In the genomic region with DNA sequence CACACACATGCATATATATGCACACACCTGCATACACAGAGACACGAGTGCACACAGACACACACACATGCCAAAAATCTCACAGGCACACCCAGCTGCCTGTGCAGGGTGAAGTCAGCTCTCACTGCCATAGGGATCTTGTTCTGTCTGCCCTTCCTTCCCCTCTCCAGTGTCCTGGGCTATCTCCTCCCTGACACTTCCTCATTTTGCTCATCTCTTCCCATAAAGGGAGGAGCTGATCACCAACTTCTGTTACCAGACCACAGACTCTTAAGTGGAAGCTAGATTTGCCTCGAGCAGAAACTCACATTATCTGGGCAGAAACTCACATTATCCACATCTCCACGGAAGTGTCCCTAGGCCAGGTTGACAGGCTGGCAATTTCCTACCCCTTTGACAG, we compare ENCODE assay signal across 12 cellular contexts. TPM values are rescaled to one million over a fixed set of nuclear protein-coding genes. Genes with fewer than 3 reads are reported as not detected.
DNase-seq lines count a peak whose midpoint lies in the region; ATAC-seq, FAIRE-seq and TF ChIP-seq lines count a peak whose summit lies in the region.
"Had no signal": no experiment of that assay in that cellular context is flagged by ENCODE, and none has a peak within 500 bp of the region (broad histone marks: within the 10 kb centered on the region; RNA-seq: fewer than 3 reads in every experiment).

No MANE protein-coding gene starts in this region.

- 45 to 51% methylated on average over 3 of the region's 3 CpGs for WGBS in pancreas, 2 donors

- ATAC-seq in pancreas (peak in 3 of 4 donors; percentile 42 to 72 (median 70)), GM21515 (IDR thresholded peaks at IDR 0.05; ENCODE audit: unreplicated experiment) (no peak)
- ATAC-seq: GM23338 had no signal

- H3K36me3 ChIP-seq in CD8-positive, alpha-beta memory T cell (ENCODE audit: insufficient read depth, low read length) = peaks cover 74% of the 10 kb centered on the region
- H3K36me3 ChIP-seq in colonic mucosa (no peaks in the 10 kb centered on the region), pancreas (no peaks in the 10 kb centered on the region), ascending aorta (no peaks in the 10 kb centered on the region)

- DNase-seq in CD8-positive, alpha-beta memory T cell = no peak
- DNase-seq in NOMO-1 treated with DMSO at 0.1 percent for 48 hours (lab: John Stamatoyannopoulos, UW; ENCODE audit: unreplicated experiment) = peak; percentile 84
- no peak for DNase-seq in colonic mucosa
- DNase-seq in pancreas = no peak
- DNase-seq in ascending aorta (ENCODE audit: low spot score in 2 of 2) = no peak
- DNase-seq in NK-92 treated with Interleukin-12 subunit alpha and Interleukin-12 subunit beta, amount 100 ng/mL, for 24 hours (lab: John Stamatoyannopoulos, UW) = no peak
- DNase-seq in NK-92 (lab: John Stamatoyannopoulos, UW; ENCODE audit: unreplicated experiment) = no peak
- DNase-seq: DMS153, NCI-H1694 treated with DMSO at 0.1 percent for 48 hours had no signal

- H3K4me1 Mint-ChIP-seq in CD8-positive, alpha-beta memory T cell = peaks cover 86 to 97% (median 92%) of the 10 kb centered on the region in 3 donors

- H3K36me3 Mint-ChIP-seq in CD8-positive, alpha-beta memory T cell = peaks cover 12 to 94% (median 32%) of the 10 kb centered on the region in 3 donors

- CTCF ChIA-PET in CD8-positive, alpha-beta memory T cell (lab: Charles Lee) = interaction anchor here (0.8 to 6.7 kb wide), 10 partner anchors 7 to 70 kb away, joined by 3 to 182 read pairs (median 37); a partner anchor contains a TSS

- H3K27me3 Mint-ChIP-seq in CD8-positive, alpha-beta memory T cell = peaks cover 0 to 2% of the 10 kb centered on the region in 2 donors

- H3K4me1 ChIP-seq in CD8-positive, alpha-beta memory T cell (ENCODE audit: insufficient read depth, low read length) = peaks cover 89% of the 10 kb centered on the region
- H3K4me1 ChIP-seq in colonic mucosa (no peaks in the 10 kb centered on the region), pancreas (peaks cover 0 to 7% (median 0%) of the 10 kb centered on the region in 3 donors), ascending aorta (peaks cover 0 to 6% of the 10 kb centered on the region in 2 donors)

- no peak overlapping the region for H3K4me3 ChIP-seq in CD8-positive, alpha-beta memory T cell (ENCODE audit: low read length)
- H3K4me3 ChIP-seq in colonic mucosa = no peak overlapping the region
- no peak overlapping the region for H3K4me3 ChIP-seq in pancreas
- H3K4me3 ChIP-seq in ascending aorta = no peak overlapping the region
- H3K4me3 ChIP-seq: GM23338 had no signal

- peak overlapping the region; percentile 62 to 83 (median 79) for H3K4me3 Mint-ChIP-seq in CD8-positive, alpha-beta memory T cell
- H3K4me3 Mint-ChIP-seq: GM23338 had no signal

- FAIRE-seq in pancreas (lab: Jason Lieb, UNC) = no peak

- H3K27ac ChIP-seq in CD8-positive, alpha-beta memory T cell (ENCODE audit: low read depth, low read length) = no peak overlapping the region
- H3K27ac ChIP-seq in colonic mucosa (peak overlapping the region; percentile 25), pancreas (peak overlapping the region in 2 of 4 donors; percentile 25 to 27), ascending aorta (peak overlapping the region in 1 of 2 donors; percentile 29)

- TF ChIP-seq CTCF in colonic mucosa (IDR thresholded peaks at IDR 0.05) = no peak
- TF ChIP-seq CTCF in pancreas (IDR thresholded peaks at IDR 0.05) = no peak
- no peak for TF ChIP-seq CTCF in ascending aorta (IDR thresholded peaks at IDR 0.05)

- H3K9ac ChIP-seq in colonic mucosa (ENCODE audit: low read depth in 2 of 2, low read length in 2 of 2) = peak overlapping the region in 1 of 2 donors; percentile 6

- intact Hi-C loops in colonic mucosa (cut with DNase I) = loop anchor here (5.0 kb wide), 1 partner anchor 148 kb away; no protein-coding TSS in a partner anchor
- intact Hi-C loops in pancreas (cut with DNase I) = no loop called here
- intact Hi-C loops in ascending aorta (cut with DNase I) = loop anchor here (1.0 to 10.0 kb wide), 6 partner anchors 38 to 366 kb away; a partner anchor contains a TSS

- H3K9me3 Mint-ChIP-seq in CD8-positive, alpha-beta memory T cell = no peaks in the 10 kb centered on the region
- H3K9me3 Mint-ChIP-seq: GM23338 had no signal

- POLR2A ChIA-PET in CD8-positive, alpha-beta memory T cell (lab: Charles Lee) = interaction anchor here (0.6 to 1.9 kb wide), 8 partner anchors 10 to 65 kb away, joined by 3 to 10 read pairs (median 6); no protein-coding TSS in a partner anchor

- H3K9me3 ChIP-seq in CD8-positive, alpha-beta memory T cell (ENCODE audit: low read length) = no peaks in the 10 kb centered on the region
- H3K9me3 ChIP-seq in colonic mucosa (no peaks in the 10 kb centered on the region), pancreas (no peaks in the 10 kb centered on the region), ascending aorta (no peaks in the 10 kb centered on the region)

- H3K27ac Mint-ChIP-seq in CD8-positive, alpha-beta memory T cell = peak overlapping the region; percentile 91 to 99 (median 96)
- H3K27ac Mint-ChIP-seq: GM23338 had no signal

- no peaks in the 10 kb centered on the region for H3K27me3 ChIP-seq in CD8-positive, alpha-beta memory T cell (ENCODE audit: insufficient read depth, low read length, poor library complexity, severe bottlenecking)
- no peaks in the 10 kb centered on the region for H3K27me3 ChIP-seq in colonic mucosa
- H3K27me3 ChIP-seq in pancreas = peaks cover 0 to 9% (median 0%) of the 10 kb centered on the region in 4 donors
- no peaks in the 10 kb centered on the region for H3K27me3 ChIP-seq in ascending aorta

RNA-seq across cellular contexts. Expression of a gene that starts 28.7 kb away (rescaled TPM):
- total RNA-seq in CD8-positive, alpha-beta memory T cell = 100 to 1,000 TPM; 219 to 224 TPM
- 288 TPM for polyA plus RNA-seq in CD8-positive, alpha-beta memory T cell
- 10 to 100 TPM in 1 of 2 donors, 1 to 10 TPM in 1; 8.0 to 13.4 TPM for total RNA-seq in colonic mucosa
- total RNA-seq in pancreas = 10 to 100 TPM in 2 of 6 donors, 1 to 10 TPM in 4; 2.0 to 22.0 (median 4.9) TPM
- 1 to 10 TPM; 1.9 to 2.6 TPM for polyA plus RNA-seq in pancreas
- 9.3 TPM for total RNA-seq in ascending aorta

RNA-seq across cellular contexts. Expression of a gene that starts 36.1 kb away (rescaled TPM):
- total RNA-seq in CD8-positive, alpha-beta memory T cell = not detected
- 0.99 TPM for polyA plus RNA-seq in CD8-positive, alpha-beta memory T cell
- total RNA-seq in colonic mucosa (not detected), pancreas (not detected), ascending aorta (not detected)
- under 1 TPM in 1 of 2 donors, not detected in 1; 0.21 TPM for polyA plus RNA-seq in pancreas
- total RNA-seq: T-helper 1 cell treated with Interleukin-12 subunit alpha and Interleukin-12 subunit beta and Interleukin-4 antibody, amounts not matched to agents 30 ng/mL and 1 ng/mL, for 36 hours had no signal

Comparison
In these comparisons a context has a peak if more than half of its experiments do, and no peak if none do; other contexts are left out.
1. RNA of a gene that starts 28.7 kb away (total RNA-seq): 219 to 224 TPM in CD8-positive, alpha-beta memory T cell; 8.0 to 13.4 TPM in colonic mucosa, 9.3 TPM in ascending aorta (single experiment) and 2.0 to 22.0 TPM in pancreas; every median in the first group is over 4 times any median in the second.
2. intact Hi-C loops: an anchor here in colonic mucosa (5.0 kb wide) and ascending aorta (1.0 to 10.0 kb wide); none called in pancreas.